In the genomic region with DNA sequence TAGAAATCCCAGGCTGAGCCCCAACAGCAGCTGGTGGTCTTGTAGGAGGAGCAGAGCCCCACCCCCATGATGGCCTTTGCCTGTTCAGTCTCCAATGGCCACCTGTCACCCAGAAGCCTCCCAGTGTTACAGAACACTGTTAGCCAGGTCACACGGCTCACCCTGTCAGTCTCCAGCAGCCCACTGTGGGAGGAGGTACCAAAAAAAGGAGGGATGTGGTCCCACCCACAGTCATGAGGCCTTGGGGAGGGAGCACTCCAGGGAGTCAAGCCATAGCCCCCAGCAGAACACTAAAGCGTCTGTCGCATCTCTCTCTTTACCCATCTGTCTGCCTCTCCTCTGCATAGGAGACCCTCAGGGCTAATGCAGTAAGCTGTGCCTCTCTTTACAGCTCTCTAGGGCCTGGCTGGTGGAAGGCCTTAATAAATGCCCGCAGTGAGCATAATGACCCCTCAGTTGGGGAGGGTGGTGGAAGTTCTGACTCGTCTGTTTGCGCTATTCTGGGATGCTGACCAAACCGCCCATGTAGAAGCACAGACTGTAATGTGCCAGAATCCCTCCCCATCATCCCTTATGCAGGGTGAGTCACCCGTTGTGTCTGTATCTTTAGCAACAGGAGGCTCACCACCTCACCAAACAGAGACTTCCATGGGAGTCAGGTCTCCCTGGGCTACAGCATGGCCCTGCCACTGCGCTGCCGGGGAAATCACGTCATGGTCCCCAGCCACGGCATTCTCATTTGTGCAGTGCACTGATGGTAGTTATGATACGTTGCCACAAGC, we compare ENCODE assay signal across 9 cellular contexts. TPM values are rescaled to one million over a fixed set of nuclear protein-coding genes. Genes with fewer than 3 reads are reported as not detected.
DNase-seq lines count a peak whose midpoint lies in the region; ATAC-seq and TF ChIP-seq lines count a peak whose summit lies in the region.
"Had no signal": no experiment of that assay in that cellular context is flagged by ENCODE, and none has a peak within 500 bp of the region (broad histone marks: within the 10 kb centered on the region; RNA-seq: fewer than 3 reads in every experiment).

No MANE protein-coding gene starts in this region.

- H3K4me3 Mint-ChIP-seq in MCF 10A (ENCODE audit: unreplicated experiment) (no peak overlapping the region), endothelial cell (ENCODE audit: unreplicated experiment) (no peak overlapping the region)
- H3K4me3 Mint-ChIP-seq: activated naive CD4-positive, alpha-beta T cell treated with anti-CD3 and anti-CD28 coated beads, Interleukin-2, amount 50 U/mL, for 24 hours had no signal

- H3K36me3 ChIP-seq in kidney epithelial cell (ENCODE audit: control insufficient read depth, insufficient read depth, low read length) = no peaks in the 10 kb centered on the region

- H3K27ac Mint-ChIP-seq in MCF 10A (ENCODE audit: low read depth, unreplicated experiment) = no peak overlapping the region
- H3K27ac Mint-ChIP-seq in endothelial cell (ENCODE audit: unreplicated experiment) = no peak overlapping the region
- H3K27ac Mint-ChIP-seq: activated naive CD4-positive, alpha-beta T cell treated with anti-CD3 and anti-CD28 coated beads, Interleukin-2, amount 50 U/mL, for 24 hours had no signal

- BruUV-seq in MCF 10A (replicated peaks; lab: Mats Ljungman, UMichigan) = no TSS peak

- H3K9me3 Mint-ChIP-seq in MCF 10A (ENCODE audit: unreplicated experiment) = no peaks in the 10 kb centered on the region
- H3K9me3 Mint-ChIP-seq in endothelial cell (ENCODE audit: unreplicated experiment) = no peaks in the 10 kb centered on the region
- H3K9me3 Mint-ChIP-seq: activated naive CD4-positive, alpha-beta T cell treated with anti-CD3 and anti-CD28 coated beads, Interleukin-2, amount 50 U/mL, for 24 hours had no signal

- CTCF ChIA-PET in MCF 10A (lab: Yijun Ruan, JAX) = interaction anchor here (0.7 to 3.2 kb wide), 2 partner anchors 45 to 1559 kb away, joined by 3 to 16 read pairs; no protein-coding TSS in a partner anchor

- H3K36me3 Mint-ChIP-seq in MCF 10A (ENCODE audit: insufficient read depth, unreplicated experiment) (no peaks in the 10 kb centered on the region), endothelial cell (ENCODE audit: low read depth, unreplicated experiment) (peaks cover 4% of the 10 kb centered on the region)

- DNase-seq in HS-5 (ENCODE audit: low read depth) (peak; percentile 61), MCF 10A (ENCODE audit: unreplicated experiment) (peak; percentile 57), kidney epithelial cell (ENCODE audit: low read depth) (peak; percentile 43), stromal cell of bone marrow (ENCODE audit: low read depth) (peak; percentile 99), endothelial cell (ENCODE audit: low spot score) (no peak), activated gamma-delta T cell (lab: John Stamatoyannopoulos, UW) (no peak), dermis blood vessel endothelial cell (no peak)

- H3K27me3 ChIP-seq in kidney epithelial cell (ENCODE audit: control insufficient read depth, insufficient read depth, low read length) = no peaks in the 10 kb centered on the region

- H3K4me1 Mint-ChIP-seq in MCF 10A (ENCODE audit: insufficient read depth, unreplicated experiment) (peaks cover 5% of the 10 kb centered on the region), endothelial cell (ENCODE audit: unreplicated experiment) (no peaks in the 10 kb centered on the region)
- H3K4me1 Mint-ChIP-seq: activated naive CD4-positive, alpha-beta T cell treated with anti-CD3 and anti-CD28 coated beads, Interleukin-2, amount 50 U/mL, for 24 hours had no signal

- H3K4me3 ChIP-seq in kidney epithelial cell (ENCODE audit: low read depth, low read length) = no peak overlapping the region

- H3K27me3 Mint-ChIP-seq in MCF 10A (ENCODE audit: insufficient read depth, unreplicated experiment) (peaks cover 26% of the 10 kb centered on the region), endothelial cell (ENCODE audit: unreplicated experiment) (peaks cover 10% of the 10 kb centered on the region)

- TF ChIP-seq CTCF in MCF 10A (IDR thresholded peaks at IDR 0.05; ENCODE audit: unreplicated experiment) (no peak), kidney epithelial cell (IDR thresholded peaks at IDR 0.05; ENCODE audit: insufficient read depth, low read length, poor library complexity, severe bottlenecking) (no peak), endothelial cell (IDR thresholded peaks at IDR 0.05; ENCODE audit: unreplicated experiment) (no peak)

- POLR2A ChIA-PET in MCF 10A (lab: Yijun Ruan, JAX) = no interaction called here

- no peak for ATAC-seq in HG03457 (IDR thresholded peaks at IDR 0.05; ENCODE audit: unreplicated experiment)

- intact Hi-C loops in MCF 10A (cut with micrococcal nuclease) = no loop called here

RNA-seq across cellular contexts. Expression of gene C14orf132, which starts 14.6 kb away (rescaled TPM):
- total RNA-seq in MCF 10A (2022) = not detected in 2 replicates
- total RNA-seq in kidney epithelial cell = 5.6 and 8.4 TPM in 2 replicates
- total RNA-seq in endothelial cell (ENCODE audit: unreplicated experiment) = 4.4 TPM
- total RNA-seq in dermis blood vessel endothelial cell = 2.8 and 3.7 TPM in 2 replicates

Comparison
In these comparisons a context has a peak if more than half of its experiments do, and no peak if none do; other contexts are left out.
1. DNase-seq: peak in HS-5 (single experiment), MCF 10A (single experiment), kidney epithelial cell (single experiment) and stromal cell of bone marrow (single experiment); none in endothelial cell (single experiment), activated gamma-delta T cell (single experiment) and dermis blood vessel endothelial cell (single experiment).